ENCODE assay signal across 9 cellular contexts in genomic region chr19:38853214-38853613, GRCh38. TPM values are rescaled to one million over a fixed set of nuclear protein-coding genes. Genes with fewer than 3 reads are reported as not detected.
DNase-seq lines count a peak whose midpoint lies in the region; TF ChIP-seq lines count a peak whose summit lies in the region.
"Had no signal": no experiment of that assay in that cellular context is flagged by ENCODE, and none has a peak within 500 bp of the region (broad histone marks: within the 10 kb centered on the region; RNA-seq: fewer than 3 reads in every experiment).

No MANE protein-coding gene starts in this region.

- intact Hi-C loops in CD14-positive monocyte (cut with micrococcal nuclease), result loop anchor here (2.0 to 5.0 kb wide), 2 partner anchors 16 to 44 kb away; partner anchors contain the start of genes NFKBIB (in 1 of the 2) and SIRT2 (in 1 of the 2)
- intact Hi-C loops in head of caudate nucleus (cut with DNase I), result loop anchor here (5.0 kb wide), 1 partner anchor 236 kb away; the partner anchor contains the start of genes EIF3K and MAP4K1

- peaks cover 4 to 7% of the 10 kb centered on the region in 2 donors for H3K36me3 Mint-ChIP-seq in CD14-positive monocyte
- peaks cover 10% of the 10 kb centered on the region for H3K36me3 Mint-ChIP-seq in neural crest cell (ENCODE audit: low read depth)

- H2AFZ ChIP-seq in Karpas-422 (ENCODE audit: low read length), result no peak overlapping the region

- H3K27me3 ChIP-seq in Karpas-422 (ENCODE audit: low read length), result no peaks in the 10 kb centered on the region

- H3K9me3 Mint-ChIP-seq in CD14-positive monocyte (peaks cover 0 to 3% (median 0%) of the 10 kb centered on the region in 7 donors), neural crest cell (peaks cover 2% of the 10 kb centered on the region)

- DNase-seq in CD14-positive monocyte (ENCODE audit: low spot score) (no peak), Karpas-422 (no peak), choroid plexus epithelial cell (ENCODE audit: low read depth) (no peak), neural crest cell (ENCODE audit: low read depth, low spot score) (no peak), head of caudate nucleus (no peak), NOMO-1 treated with dmso at 0.1 percent for 144 hours (lab: John Stamatoyannopoulos, UW; ENCODE audit: unreplicated experiment) (no peak), putamen (ENCODE audit: low spot score) (no peak), hippocampal formation (lab: John Stamatoyannopoulos, UW) (no peak)

- H3K4me2 ChIP-seq in Karpas-422 (ENCODE audit: low read depth, low read length, poor library complexity, severe bottlenecking), result peak overlapping the region; percentile 73

- H4K20me1 ChIP-seq in Karpas-422 (ENCODE audit: insufficient read depth, low read depth, low read length), result peaks cover 3% of the 10 kb centered on the region; the same call in 1 of the 2 replicates

- H3K36me3 ChIP-seq in Karpas-422 (ENCODE audit: insufficient read depth, low read length), result peaks cover 8% of the 10 kb centered on the region

- peaks cover 42% of the 10 kb centered on the region for H3K4me1 ChIP-seq in Karpas-422 (ENCODE audit: low read length)

- peaks cover 10% of the 10 kb centered on the region for H3K79me2 ChIP-seq in Karpas-422 (ENCODE audit: low read length)

- H3K9ac ChIP-seq in Karpas-422 (ENCODE audit: low read length), result peak overlapping the region; percentile 96

- H3K4me1 Mint-ChIP-seq in CD14-positive monocyte, result peaks cover 36% of the 10 kb centered on the region
- peaks cover 52% of the 10 kb centered on the region for H3K4me1 Mint-ChIP-seq in neural crest cell

- H3K9me2 ChIP-seq in Karpas-422 (replicated peaks; ENCODE audit: insufficient read depth, low read length), result no peaks in the 10 kb centered on the region

- no peaks in the 10 kb centered on the region for H3K9me3 ChIP-seq in Karpas-422 (ENCODE audit: low read length)

- peak overlapping the region; percentile 83 for H3K27ac ChIP-seq in Karpas-422 (ENCODE audit: low read length)

- H3K4me3 ChIP-seq in Karpas-422 (ENCODE audit: low read length) (peak overlapping the region; percentile 85), choroid plexus epithelial cell (ENCODE audit: low read depth, low read length) (peak overlapping the region; percentile 75)

- H3K27ac Mint-ChIP-seq in CD14-positive monocyte (peak overlapping the region in 6 of 7 donors; percentile 92 to 99 (median 94)), neural crest cell (ENCODE audit: unreplicated experiment) (no peak overlapping the region)

- H3K27me3 Mint-ChIP-seq in CD14-positive monocyte (ENCODE audit: low read depth in 3 of 3), result peaks cover 0 to 7% (median 5%) of the 10 kb centered on the region in 3 donors
- H3K27me3 Mint-ChIP-seq in neural crest cell (ENCODE audit: low read depth), result peaks cover 11% of the 10 kb centered on the region

- TF ChIP-seq CTCF in CD14-positive monocyte (IDR thresholded peaks at IDR 0.05) (no peak), choroid plexus epithelial cell (conservative IDR thresholded peaks at IDR 0.05; ENCODE audit: low read depth, low read length) (no peak), neural crest cell (conservative IDR thresholded peaks at IDR 0.05) (no peak)

- peak overlapping the region; percentile 89 to 96 for H3K4me3 Mint-ChIP-seq in CD14-positive monocyte
- peak overlapping the region; percentile 94 for H3K4me3 Mint-ChIP-seq in neural crest cell

RNA-seq across cellular contexts. Expression of gene HNRNPL, which starts 3.4 kb away (rescaled TPM):
- 10 to 100 TPM; 51.9 to 58.7 TPM for polyA plus RNA-seq in CD14-positive monocyte
- 212 and 217 TPM in 2 replicates for total RNA-seq in Karpas-422 (2014; rRNA removed; shearing (Covaris generic); ENCODE audit: low replicate concordance)
- total RNA-seq in neural crest cell, result 718 and 728 TPM in 2 replicates

RNA-seq across cellular contexts. Expression of gene ECH1, which starts 21.6 kb away (rescaled TPM):
- 100 to 1,000 TPM; 173 to 187 TPM for polyA plus RNA-seq in CD14-positive monocyte
- 150 and 162 TPM in 2 replicates for total RNA-seq in Karpas-422 (2014; rRNA removed; shearing (Covaris generic); ENCODE audit: low replicate concordance)
- 77.7 and 79.4 TPM in 2 replicates for total RNA-seq in neural crest cell

RNA-seq across cellular contexts. Expression of gene RINL, which starts 24.9 kb away (rescaled TPM):
- polyA plus RNA-seq in CD14-positive monocyte, result 1 to 10 TPM; 4.1 to 7.2 TPM
- total RNA-seq in Karpas-422 (2014; rRNA removed; shearing (Covaris generic); ENCODE audit: low replicate concordance), result 69.3 and 77.5 TPM in 2 replicates
- 1.4 and 1.6 TPM in 2 replicates for total RNA-seq in neural crest cell

RNA-seq across cellular contexts. Expression of gene LGALS4, which starts 40.5 kb away (rescaled TPM):
- not detected for polyA plus RNA-seq in CD14-positive monocyte
- total RNA-seq in Karpas-422 (2014; rRNA removed; shearing (Covaris generic); ENCODE audit: low replicate concordance), result 0.52 and 1.4 TPM in 2 replicates
- 0.77 and 0.86 TPM in 2 replicates for total RNA-seq in neural crest cell
- total RNA-seq: lung microvascular endothelial cell had no signal

RNA-seq across cellular contexts. Expression of gene SIRT2, which starts 46.2 kb away (rescaled TPM):
- 10 to 100 TPM; 57.5 to 64.3 TPM for polyA plus RNA-seq in CD14-positive monocyte
- total RNA-seq in Karpas-422 (2014; rRNA removed; shearing (Covaris generic); ENCODE audit: low replicate concordance), result 19.5 and 24.7 TPM in 2 replicates
- total RNA-seq in neural crest cell, result 27.4 and 28.9 TPM in 2 replicates

Comparison
In these comparisons a context has a peak if more than half of its experiments do, and no peak if none do; other contexts are left out.
1. RNA of gene RINL, which starts 24.9 kb away (total RNA-seq): 69.3 to 77.5 TPM in Karpas-422; 1.4 to 1.6 TPM in neural crest cell; every median in the first group is over 10 times any median in the second.